ENCODE assay signal across 34 cellular contexts in genomic region chr3:135560847-135561246, GRCh38.
"Had no signal": no experiment of that assay in that cellular context is flagged by ENCODE, and none has a peak within 500 bp of the region (broad histone marks: within the 10 kb centered on the region; RNA-seq: fewer than 3 reads in every experiment).

No MANE protein-coding gene starts in this region.

- H3K9me3 ChIP-seq: adrenal gland, body of pancreas, breast epithelium had no signal

- H3K27ac ChIP-seq: adrenal gland, body of pancreas, brain microvascular endothelial cell, breast epithelium, VCaP had no signal

- H3K27me3 ChIP-seq: adrenal gland, body of pancreas, brain microvascular endothelial cell, breast epithelium had no signal

- H3K4me1 Mint-ChIP-seq: activated B cell treated with CpG ODN at 0.5 μM for 24 hours; activated CD4-positive, alpha-beta T cell treated with anti-CD3 and anti-CD28 coated beads, Interleukin-2, amount 10 ng/mL, durations not matched to agents 24 days and 14 days; activated naive CD8-positive, alpha-beta T cell treated with anti-CD3 and anti-CD28 coated beads for 36 hours; activated T-helper 17 cell treated with anti-CD3 and anti-CD28 coated beads, Interleukin-2, amount 50 U/mL, for 72 hours had no signal

- H3K9me3 Mint-ChIP-seq: activated B cell treated with CpG ODN at 0.5 μM for 24 hours; activated CD4-positive, alpha-beta memory T cell treated with anti-CD3 and anti-CD28 coated beads for 36 hours; activated CD4-positive, alpha-beta T cell treated with anti-CD3 and anti-CD28 coated beads, Interleukin-2, amount 10 ng/mL, durations not matched to agents 24 days and 14 days; activated CD8-positive, alpha-beta T cell treated with anti-CD3 and anti-CD28 coated beads for 36 hours; activated naive CD4-positive, alpha-beta T cell treated with anti-CD3 and anti-CD28 coated beads for 36 hours; activated naive CD8-positive, alpha-beta T cell treated with anti-CD3 and anti-CD28 coated beads for 36 hours; activated T-helper 1 cell treated with anti-CD3 and anti-CD28 coated beads, Interleukin-12 subunit alpha, Interleukin-12 subunit beta, Interleukin-2, Interleukin-4 antibody, amounts not matched to agents 30 ng/mL and 10 ng/mL and 1 ng/mL, durations not matched to agents 14 hours and 24 hours and 36 hours; activated T-helper 17 cell treated with anti-CD3 and anti-CD28 coated beads, Interleukin-2, amount 50 U/mL, for 72 hours; T-helper 1 cell treated with Interleukin-12 subunit alpha and Interleukin-12 subunit beta and Interleukin-4 antibody, amounts not matched to agents 30 μg/mL and 1 μg/mL, for 36 hours; T-helper 2 cell treated with Interferon-gamma antibody and Interleukin-4, amounts not matched to agents 5 μg/mL and 100 μg/mL, for 36 hours had no signal

- H3K4me1 ChIP-seq: adrenal gland, body of pancreas, breast epithelium had no signal

- H3K36me3 Mint-ChIP-seq: activated CD4-positive, alpha-beta memory T cell treated with anti-CD3 and anti-CD28 coated beads for 36 hours; activated naive CD4-positive, alpha-beta T cell treated with anti-CD3 and anti-CD28 coated beads, Interleukin-2, amount 50 U/mL, for 72 hours; activated naive CD8-positive, alpha-beta T cell treated with anti-CD3 and anti-CD28 coated beads for 36 hours had no signal

- H3K27me3 Mint-ChIP-seq: activated B cell treated with CpG ODN at 0.5 μM for 24 hours; activated CD4-positive, alpha-beta memory T cell treated with anti-CD3 and anti-CD28 coated beads for 36 hours; activated CD4-positive, alpha-beta T cell treated with anti-CD3 and anti-CD28 coated beads, Interleukin-2, amount 10 ng/mL, durations not matched to agents 24 days and 14 days; activated CD8-positive, alpha-beta T cell treated with anti-CD3 and anti-CD28 coated beads for 36 hours; activated naive CD8-positive, alpha-beta T cell treated with anti-CD3 and anti-CD28 coated beads for 36 hours; activated T-helper 17 cell treated with anti-CD3 and anti-CD28 coated beads, Interleukin-2, amount 50 U/mL, for 72 hours had no signal

- DNase-seq: activated B cell treated with CpG ODN at 0.5 μM for 24 hours; activated CD4-positive, alpha-beta memory T cell treated with anti-CD3 and anti-CD28 coated beads for 36 hours; activated CD4-positive, alpha-beta T cell treated with anti-CD3 and anti-CD28 coated beads for 4 hours; activated CD4-positive, alpha-beta T cell treated with anti-CD3 and anti-CD28 coated beads, Interleukin-2, amount 10 ng/mL, durations not matched to agents 24 days and 14 days; activated CD4-positive, alpha-beta T cell treated with anti-CD3 and anti-CD28 coated beads, Interleukin-2, amount 50 U/mL, for 1 hour; activated CD4-positive, alpha-beta T cell treated with anti-CD3 and anti-CD28 coated beads, Interleukin-2, amount 50 U/mL, for 4 hours; activated CD4-positive, CD25-positive, alpha-beta regulatory T cell treated with anti-CD3 and anti-CD28 coated beads, Interleukin-2, amount 50 U/mL, for 72 hours; activated CD8-positive, alpha-beta T cell treated with anti-CD3 and anti-CD28 coated beads for 36 hours; activated effector memory CD4-positive, alpha-beta T cell treated with anti-CD3 and anti-CD28 coated beads, Interleukin-2, amount 50 U/mL, for 16 hours; activated gamma-delta T cell treated with Interleukin-2 at 50 U/mL for 16 hours; activated naive CD4-positive, alpha-beta T cell; activated naive CD4-positive, alpha-beta T cell treated with anti-CD3 and anti-CD28 coated beads for 36 hours; activated naive CD4-positive, alpha-beta T cell treated with anti-CD3 and anti-CD28 coated beads, Interleukin-2, amount 50 U/mL, for 16 hours; activated naive CD8-positive, alpha-beta T cell treated with anti-CD3 and anti-CD28 coated beads for 36 hours; activated T-cell treated with anti-CD3 and anti-CD28 coated beads for 4 hours; activated T-cell treated with anti-CD3 and anti-CD28 coated beads, Interleukin-2, amount 50 U/mL, for 1 hour; activated T-cell treated with anti-CD3 and anti-CD28 coated beads, Interleukin-2, amount 50 U/mL, for 4 hours; activated T-cell treated with anti-CD3 and anti-CD28 coated beads, Interleukin-2, amount 50 U/mL, for 72 hours; adrenal gland; amniotic stem cell; aorta; body of pancreas; brain microvascular endothelial cell; central memory CD4-positive, alpha-beta T cell; T-helper 1 cell; T-helper 2 cell; T-helper 9 cell had no signal

- H3K4me3 ChIP-seq: adrenal gland, body of pancreas, breast epithelium had no signal

- H3K4me3 Mint-ChIP-seq: activated B cell treated with CpG ODN at 0.5 μM for 24 hours; activated CD4-positive, alpha-beta memory T cell treated with anti-CD3 and anti-CD28 coated beads for 36 hours; activated CD4-positive, alpha-beta T cell treated with anti-CD3 and anti-CD28 coated beads, Interleukin-2, amount 10 ng/mL, durations not matched to agents 24 days and 14 days; activated CD8-positive, alpha-beta T cell treated with anti-CD3 and anti-CD28 coated beads for 36 hours; activated naive CD4-positive, alpha-beta T cell treated with anti-CD3 and anti-CD28 coated beads for 36 hours; activated naive CD8-positive, alpha-beta T cell treated with anti-CD3 and anti-CD28 coated beads for 36 hours; activated T-cell treated with anti-CD3 and anti-CD28 coated beads, Interleukin-2, amount 50 U/mL, for 4 hours; activated T-cell treated with anti-CD3 and anti-CD28 coated beads, Interleukin-2, amount 50 U/mL, for 72 hours; activated T-helper 1 cell treated with anti-CD3 and anti-CD28 coated beads, Interleukin-12 subunit alpha, Interleukin-12 subunit beta, Interleukin-2, Interleukin-4 antibody, amounts not matched to agents 30 ng/mL and 10 ng/mL and 1 ng/mL, durations not matched to agents 14 hours and 24 hours and 36 hours; activated T-helper 17 cell treated with anti-CD3 and anti-CD28 coated beads, Interleukin-2, amount 50 U/mL, for 72 hours; T-helper 1 cell treated with Interleukin-12 subunit alpha and Interleukin-12 subunit beta and Interleukin-4 antibody, amounts not matched to agents 30 μg/mL and 1 μg/mL, for 36 hours; T-helper 2 cell treated with Interferon-gamma antibody and Interleukin-4, amounts not matched to agents 5 μg/mL and 100 μg/mL, for 36 hours had no signal

- H3K27ac Mint-ChIP-seq: activated B cell treated with CpG ODN at 0.5 μM for 24 hours; activated CD4-positive, alpha-beta memory T cell treated with anti-CD3 and anti-CD28 coated beads for 36 hours; activated CD4-positive, alpha-beta T cell treated with anti-CD3 and anti-CD28 coated beads, Interleukin-2, amount 10 ng/mL, durations not matched to agents 24 days and 14 days; activated CD8-positive, alpha-beta T cell treated with anti-CD3 and anti-CD28 coated beads for 36 hours; activated naive CD4-positive, alpha-beta T cell treated with anti-CD3 and anti-CD28 coated beads for 36 hours; activated naive CD4-positive, alpha-beta T cell treated with anti-CD3 and anti-CD28 coated beads, Interleukin-2, amount 50 U/mL, for 72 hours; activated naive CD8-positive, alpha-beta T cell treated with anti-CD3 and anti-CD28 coated beads for 36 hours; activated T-cell treated with anti-CD3 and anti-CD28 coated beads, Interleukin-2, amount 50 U/mL, for 72 hours; activated T-helper 1 cell treated with anti-CD3 and anti-CD28 coated beads, Interleukin-12 subunit alpha, Interleukin-12 subunit beta, Interleukin-2, Interleukin-4 antibody, amounts not matched to agents 30 ng/mL and 10 ng/mL and 1 ng/mL, durations not matched to agents 14 hours and 24 hours and 36 hours; activated T-helper 17 cell treated with anti-CD3 and anti-CD28 coated beads, Interleukin-2, amount 50 U/mL, for 72 hours; T-helper 1 cell treated with Interleukin-12 subunit alpha and Interleukin-12 subunit beta and Interleukin-4 antibody, amounts not matched to agents 30 μg/mL and 1 μg/mL, for 36 hours; T-helper 2 cell treated with Interferon-gamma antibody and Interleukin-4, amounts not matched to agents 5 μg/mL and 100 μg/mL, for 36 hours had no signal

- H3K36me3 ChIP-seq: adrenal gland, brain microvascular endothelial cell, breast epithelium had no signal
